In genomic region chr20:62043131-62043914, GRCh38 we compare ENCODE assay signal across 1 cellular context.
TF ChIP-seq lines count a peak whose summit lies in the region.

No MANE protein-coding gene starts in this region.

TF ChIP-seq in HepG2, 621 proteins besides CTCF, POLR2A, EP300 and RAD21 (continued from another document and continues in another):
- TF ChIP-seq POGK (CRISPR knock-in tag; conservative IDR thresholded peaks at IDR 0.05) (peak; percentile 46; the same call in 1 of the 2 replicates), ZNF639 (CRISPR knock-in tag; conservative IDR thresholded peaks at IDR 0.05) (no peak; the same call in 1 of the 2 replicates), SP140L (CRISPR knock-in tag; IDR thresholded peaks at IDR 0.05; ENCODE audit: borderline replicate concordance) (no peak), ZSCAN21 (CRISPR knock-in tag; IDR thresholded peaks at IDR 0.05; ENCODE audit: borderline replicate concordance) (no peak), ZNF576 (CRISPR knock-in tag; IDR thresholded peaks at IDR 0.05) (no peak), BRF2 (CRISPR knock-in tag; IDR thresholded peaks at IDR 0.05) (no peak), PHF21A (CRISPR knock-in tag; IDR thresholded peaks at IDR 0.05) (peak; percentile 80; the same call in 1 of the 2 replicates), ZNF564 (CRISPR knock-in tag; IDR thresholded peaks at IDR 0.05) (no peak), ZNF557 (CRISPR knock-in tag; IDR thresholded peaks at IDR 0.05) (0 out of 2 replicates have a peak, but pooled peaks have one; percentile 16), ZSCAN31 (CRISPR knock-in tag; IDR thresholded peaks at IDR 0.05; ENCODE audit: low read depth) (no peak), ZNF121 (CRISPR knock-in tag; IDR thresholded peaks at IDR 0.05) (no peak), GLI4 (CRISPR knock-in tag; IDR thresholded peaks at IDR 0.05; ENCODE audit: borderline replicate concordance) (no peak), RBAK (CRISPR knock-in tag; IDR thresholded peaks at IDR 0.05) (0 out of 2 replicates have a peak, but pooled peaks have one; percentile 45), ZNF800 (CRISPR knock-in tag; IDR thresholded peaks at IDR 0.05) (peak; percentile 77), NR2F2 (IDR thresholded peaks at IDR 0.05; ENCODE audit: borderline replicate concordance, low read depth) (peak; percentile 88), MIER2 (CRISPR knock-in tag; IDR thresholded peaks at IDR 0.05) (0 out of 2 replicates have a peak, but pooled peaks have one; percentile 25), PHF20 (CRISPR knock-in tag; IDR thresholded peaks at IDR 0.05) (no peak), THYN1 (CRISPR knock-in tag; IDR thresholded peaks at IDR 0.05; ENCODE audit: borderline replicate concordance, low read depth) (0 out of 2 replicates have a peak, but pooled peaks have one; percentile 18), SIX4 (CRISPR knock-in tag; IDR thresholded peaks at IDR 0.05) (0 out of 2 replicates have a peak, but pooled peaks have one; percentile 31), CENPX (CRISPR knock-in tag; IDR thresholded peaks at IDR 0.05) (no peak), HDAC1 (CRISPR knock-in tag; IDR thresholded peaks at IDR 0.05) (no peak; the same call in 1 of the 2 replicates), RFX5 (IDR thresholded peaks at IDR 0.05; ENCODE audit: low read depth, low read length) (no peak), ZNF777 (CRISPR knock-in tag; IDR thresholded peaks at IDR 0.05) (peak; percentile 36; the same call in 1 of the 2 replicates), E2F1 (CRISPR knock-in tag; IDR thresholded peaks at IDR 0.05) (no peak), ZNF75D (CRISPR knock-in tag; IDR thresholded peaks at IDR 0.05; ENCODE audit: borderline replicate concordance) (no peak), SALL2 (CRISPR knock-in tag; IDR thresholded peaks at IDR 0.05) (no peak), RELA (CRISPR knock-in tag; IDR thresholded peaks at IDR 0.05) (no peak), ZNF747 (CRISPR knock-in tag; IDR thresholded peaks at IDR 0.05; ENCODE audit: borderline replicate concordance) (peak; percentile 49; the same call in 1 of the 2 replicates), ZGPAT (CRISPR knock-in tag; IDR thresholded peaks at IDR 0.05) (peak; percentile 87), TFDP2 (CRISPR knock-in tag; IDR thresholded peaks at IDR 0.05) (no peak), ZMYM4 (CRISPR knock-in tag; IDR thresholded peaks at IDR 0.05) (peak; percentile 52; the same call in 1 of the 2 replicates), NKX3-1 (CRISPR knock-in tag; IDR thresholded peaks at IDR 0.05) (0 out of 2 replicates have a peak, but pooled peaks have one; percentile 55), ZNF768 (CRISPR knock-in tag; IDR thresholded peaks at IDR 0.05) (no peak), ZNF446 (CRISPR knock-in tag; IDR thresholded peaks at IDR 0.05) (no peak), FOXK2 (IDR thresholded peaks at IDR 0.05) (no peak), KMT2B (CRISPR knock-in tag; IDR thresholded peaks at IDR 0.05) (peak; percentile 65; the same call in 1 of the 2 replicates), E2F2 (CRISPR knock-in tag; IDR thresholded peaks at IDR 0.05; ENCODE audit: borderline replicate concordance) (no peak), TOPORS (CRISPR knock-in tag; IDR thresholded peaks at IDR 0.05) (no peak), ZNF670 (CRISPR knock-in tag; IDR thresholded peaks at IDR 0.05; ENCODE audit: borderline replicate concordance) (no peak), ZXDC (CRISPR knock-in tag; IDR thresholded peaks at IDR 0.05) (no peak)
- TF ChIP-seq, protein P1, sequence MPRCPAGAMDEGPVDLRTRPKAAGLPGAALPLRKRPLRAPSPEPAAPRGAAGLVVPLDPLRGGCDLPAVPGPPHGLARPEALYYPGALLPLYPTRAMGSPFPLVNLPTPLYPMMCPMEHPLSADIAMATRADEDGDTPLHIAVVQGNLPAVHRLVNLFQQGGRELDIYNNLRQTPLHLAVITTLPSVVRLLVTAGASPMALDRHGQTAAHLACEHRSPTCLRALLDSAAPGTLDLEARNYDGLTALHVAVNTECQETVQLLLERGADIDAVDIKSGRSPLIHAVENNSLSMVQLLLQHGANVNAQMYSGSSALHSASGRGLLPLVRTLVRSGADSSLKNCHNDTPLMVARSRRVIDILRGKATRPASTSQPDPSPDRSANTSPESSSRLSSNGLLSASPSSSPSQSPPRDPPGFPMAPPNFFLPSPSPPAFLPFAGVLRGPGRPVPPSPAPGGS (CRISPR knock-in tag; IDR thresholded peaks at IDR 0.05) = no peak
- TF ChIP-seq, protein P2, sequence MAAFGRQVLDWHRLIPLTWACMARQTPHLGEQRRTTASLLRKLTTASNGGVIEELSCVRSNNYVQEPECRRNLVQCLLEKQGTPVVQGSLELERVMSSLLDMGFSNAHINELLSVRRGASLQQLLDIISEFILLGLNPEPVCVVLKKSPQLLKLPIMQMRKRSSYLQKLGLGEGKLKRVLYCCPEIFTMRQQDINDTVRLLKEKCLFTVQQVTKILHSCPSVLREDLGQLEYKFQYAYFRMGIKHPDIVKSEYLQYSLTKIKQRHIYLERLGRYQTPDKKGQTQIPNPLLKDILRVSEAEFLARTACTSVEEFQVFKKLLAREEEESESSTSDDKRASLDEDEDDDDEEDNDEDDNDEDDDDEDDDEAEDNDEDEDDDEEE (CRISPR knock-in tag; IDR thresholded peaks at IDR 0.05) = no peak
- TF ChIP-seq, protein P3, sequence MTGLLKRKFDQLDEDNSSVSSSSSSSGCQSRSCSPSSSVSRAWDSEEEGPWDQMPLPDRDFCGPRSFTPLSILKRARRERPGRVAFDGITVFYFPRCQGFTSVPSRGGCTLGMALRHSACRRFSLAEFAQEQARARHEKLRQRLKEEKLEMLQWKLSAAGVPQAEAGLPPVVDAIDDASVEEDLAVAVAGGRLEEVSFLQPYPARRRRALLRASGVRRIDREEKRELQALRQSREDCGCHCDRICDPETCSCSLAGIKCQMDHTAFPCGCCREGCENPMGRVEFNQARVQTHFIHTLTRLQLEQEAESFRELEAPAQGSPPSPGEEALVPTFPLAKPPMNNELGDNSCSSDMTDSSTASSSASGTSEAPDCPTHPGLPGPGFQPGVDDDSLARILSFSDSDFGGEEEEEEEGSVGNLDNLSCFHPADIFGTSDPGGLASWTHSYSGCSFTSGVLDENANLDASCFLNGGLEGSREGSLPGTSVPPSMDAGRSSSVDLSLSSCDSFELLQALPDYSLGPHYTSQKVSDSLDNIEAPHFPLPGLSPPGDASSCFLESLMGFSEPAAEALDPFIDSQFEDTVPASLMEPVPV (CRISPR knock-in tag; IDR thresholded peaks at IDR 0.05) = no peak
